ENCODE assay signal across 8 cellular contexts in genomic region chr2:88187038-88187676, GRCh38. TPM values are rescaled to one million over a fixed set of nuclear protein-coding genes. Genes with fewer than 3 reads are reported as not detected.
DNase-seq lines count a peak whose midpoint lies in the region; ATAC-seq, FAIRE-seq and TF ChIP-seq lines count a peak whose summit lies in the region.

No MANE protein-coding gene starts in this region.

- TF ChIP-seq CTCF in HFFc6 (IDR thresholded peaks at IDR 0.05) (peak; percentile 75), OCI-LY3 (IDR thresholded peaks at IDR 0.05; ENCODE audit: low read depth, low read length) (peak; percentile 85), MCF 10A (IDR thresholded peaks at IDR 0.05; ENCODE audit: unreplicated experiment) (peak; percentile 74), keratinocyte (optimal IDR thresholded peaks at IDR 0.05 in 1 of 3, IDR thresholded peaks at IDR 0.05 in 1 of 3, conservative IDR thresholded peaks at IDR 0.05 in 1 of 3; ENCODE audit: extremely low read depth in 1 of 3, insufficient read depth in 2 of 3, low read length in 3 of 3) (peak; percentile 85 to 95 (median 88))

- peak overlapping the region; percentile 35; the same call in 1 of the 2 replicates for H3K4me2 ChIP-seq in OCI-LY3 (ENCODE audit: low read length)
- H3K4me2 ChIP-seq in keratinocyte (ENCODE audit: control insufficient read depth, extremely low read depth, insufficient read depth, low read depth, low read length), result no peak overlapping the region

- DNase-seq in COLO668 (lab: John Stamatoyannopoulos, UW; ENCODE audit: unreplicated experiment) (peak; percentile 70), HFFc6 (peak; percentile 15), MCF 10A (ENCODE audit: unreplicated experiment) (peak; percentile 80), keratinocyte (ENCODE audit: low read depth, low spot score) (no peak), cortex of kidney (lab: John Stamatoyannopoulos, UW) (no peak)
- no peak for DNase-seq in stimulated activated effector memory CD8-positive, alpha-beta T cell treated with anti-CD3 and anti-CD28 coated beads, Interleukin-12 subunit alpha, Interleukin-12 subunit beta, amount 100 ng/mL, for 72 hours (ENCODE audit: low spot score in 2 of 2)

- H3K36me3 ChIP-seq in OCI-LY3 (replicated peaks; ENCODE audit: low read depth, low read length) (no peaks in the 10 kb centered on the region), keratinocyte (ENCODE audit: control insufficient read depth in 2 of 2, extremely low read depth in 1 of 2, insufficient read depth in 2 of 2, low read length in 2 of 2) (no peaks in the 10 kb centered on the region)

- BruUV-seq in MCF 10A (replicated peaks; lab: Mats Ljungman, UMichigan), result no TSS peak

- H3K27me3 Mint-ChIP-seq in HFFc6 (ENCODE audit: insufficient read depth), result peaks cover 9% of the 10 kb centered on the region
- no peaks in the 10 kb centered on the region for H3K27me3 Mint-ChIP-seq in MCF 10A (ENCODE audit: insufficient read depth, unreplicated experiment)

- H3K4me3 Mint-ChIP-seq in HFFc6 (no peak overlapping the region), MCF 10A (ENCODE audit: unreplicated experiment) (no peak overlapping the region)
- no peak overlapping the region for H3K4me3 Mint-ChIP-seq in stimulated activated effector memory CD8-positive, alpha-beta T cell treated with anti-CD3 and anti-CD28 coated beads, Interleukin-12 subunit alpha, Interleukin-12 subunit beta, amount 100 ng/mL, for 72 hours

- H3K9me1 ChIP-seq in keratinocyte (ENCODE audit: control insufficient read depth, extremely low read depth, insufficient read depth, low read length), result no peaks in the 10 kb centered on the region

- H4K20me1 ChIP-seq in OCI-LY3 (ENCODE audit: insufficient read depth, low read length) (no peaks in the 10 kb centered on the region), keratinocyte (ENCODE audit: control insufficient read depth, extremely low read depth, insufficient read depth, low read length) (no peaks in the 10 kb centered on the region)

- H3K27ac Mint-ChIP-seq in HFFc6 (no peak overlapping the region), MCF 10A (ENCODE audit: low read depth, unreplicated experiment) (no peak overlapping the region)
- no peak overlapping the region for H3K27ac Mint-ChIP-seq in stimulated activated effector memory CD8-positive, alpha-beta T cell treated with anti-CD3 and anti-CD28 coated beads, Interleukin-12 subunit alpha, Interleukin-12 subunit beta, amount 100 ng/mL, for 72 hours

- H3K4me3 ChIP-seq in OCI-LY3 (ENCODE audit: low read length) (no peak overlapping the region), keratinocyte (ENCODE audit: control insufficient read depth in 2 of 3, extremely low read depth in 1 of 3, insufficient read depth in 2 of 3, low read depth in 1 of 3, low read length in 3 of 3) (no peak overlapping the region)

- H3K79me2 ChIP-seq in OCI-LY3 (ENCODE audit: low read length) (no peaks in the 10 kb centered on the region), keratinocyte (ENCODE audit: control insufficient read depth, insufficient read depth, low read length) (no peaks in the 10 kb centered on the region)

- H3K4me1 ChIP-seq in OCI-LY3 (ENCODE audit: low read length), result peaks cover 7% of the 10 kb centered on the region; the same call in 1 of the 2 replicates
- no peaks in the 10 kb centered on the region for H3K4me1 ChIP-seq in keratinocyte (ENCODE audit: control insufficient read depth, extremely low read depth, insufficient read depth, low read length)

- H3K4me1 Mint-ChIP-seq in HFFc6 (ENCODE audit: low read depth) (no peaks in the 10 kb centered on the region), MCF 10A (ENCODE audit: insufficient read depth, unreplicated experiment) (peaks cover 8% of the 10 kb centered on the region)
- H3K4me1 Mint-ChIP-seq in stimulated activated effector memory CD8-positive, alpha-beta T cell treated with anti-CD3 and anti-CD28 coated beads, Interleukin-12 subunit alpha, Interleukin-12 subunit beta, amount 100 ng/mL, for 72 hours, result peaks cover 13% of the 10 kb centered on the region

- dilution Hi-C loops in keratinocyte (cut with MboI; ENCODE audit: extremely low pct_ligation_motif_present, low sequenced_read_pairs), result no loop called here

- CTCF ChIA-PET in MCF 10A (lab: Yijun Ruan, JAX), result interaction anchor here (0.6 to 8.2 kb wide), 13 partner anchors 9 to 405 kb away, joined by 3 to 104 read pairs (median 3); no protein-coding TSS in a partner anchor

- H3K9me3 ChIP-seq in OCI-LY3 (ENCODE audit: insufficient read depth, low read length), result no peaks in the 10 kb centered on the region
- no peaks in the 10 kb centered on the region for H3K9me3 ChIP-seq in keratinocyte (ENCODE audit: control insufficient read depth, low read depth, low read length)

- H3K9ac ChIP-seq in OCI-LY3 (ENCODE audit: low read length) (no peak overlapping the region), keratinocyte (ENCODE audit: control insufficient read depth, extremely low read depth, insufficient read depth, low read length) (no peak overlapping the region)

- H2AFZ ChIP-seq in OCI-LY3 (ENCODE audit: low read depth, low read length), result no peak overlapping the region
- H2AFZ ChIP-seq in keratinocyte (ENCODE audit: control insufficient read depth, low read length), result no peak overlapping the region

- H3K27me3 ChIP-seq in OCI-LY3 (ENCODE audit: low read depth, low read length), result 0 out of 2 replicates have a peak, but pooled peaks cover 4% of the 10 kb centered on the region
- no peaks in the 10 kb centered on the region for H3K27me3 ChIP-seq in keratinocyte (ENCODE audit: control insufficient read depth, extremely low read depth, insufficient read depth, low read length)

- FAIRE-seq in keratinocyte (lab: Jason Lieb, UNC), result no peak

- POLR2A ChIA-PET in MCF 10A (lab: Yijun Ruan, JAX), result no interaction called here

- peak; percentile 47 for ATAC-seq in stimulated activated effector memory CD8-positive, alpha-beta T cell treated with anti-CD3 and anti-CD28 coated beads, Interleukin-12 subunit alpha, Interleukin-12 subunit beta, amount 100 ng/mL, for 72 hours
- ATAC-seq in GM18498 (IDR thresholded peaks at IDR 0.05; ENCODE audit: unreplicated experiment), result no peak

- no peaks in the 10 kb centered on the region for H3K9me3 Mint-ChIP-seq in HFFc6
- H3K9me3 Mint-ChIP-seq in MCF 10A (ENCODE audit: unreplicated experiment), result no peaks in the 10 kb centered on the region
- H3K9me3 Mint-ChIP-seq in stimulated activated effector memory CD8-positive, alpha-beta T cell treated with anti-CD3 and anti-CD28 coated beads, Interleukin-12 subunit alpha, Interleukin-12 subunit beta, amount 100 ng/mL, for 72 hours, result peaks cover 2% of the 10 kb centered on the region

- H3K27ac ChIP-seq in OCI-LY3 (ENCODE audit: low read length), result no peak overlapping the region
- no peak overlapping the region for H3K27ac ChIP-seq in keratinocyte (ENCODE audit: control insufficient read depth, insufficient read depth, low read length)

- intact Hi-C loops in MCF 10A (cut with micrococcal nuclease), result loop anchor here (1.0 kb wide), 1 partner anchor 127 kb away; no protein-coding TSS in a partner anchor

- H3K36me3 Mint-ChIP-seq in HFFc6 (ENCODE audit: low read depth) (no peaks in the 10 kb centered on the region), MCF 10A (ENCODE audit: insufficient read depth, unreplicated experiment) (peaks cover 13% of the 10 kb centered on the region)
- H3K36me3 Mint-ChIP-seq in stimulated activated effector memory CD8-positive, alpha-beta T cell treated with anti-CD3 and anti-CD28 coated beads, Interleukin-12 subunit alpha, Interleukin-12 subunit beta, amount 100 ng/mL, for 72 hours, result no peaks in the 10 kb centered on the region

RNA-seq across cellular contexts. Expression of gene THNSL2, which starts 17.0 kb away (rescaled TPM):
- total RNA-seq in HFFc6 (2021; fragmentation: NEBNext Ultra II Directional; extraction: Animal tissue kit (Norgen Biotek cat#: 25700)), result not detected
- 14.9 and 19.0 TPM in 2 replicates for total RNA-seq in MCF 10A (2022)
- 2.7 to 4.0 TPM (median 3.9 TPM) in 3 replicates for polyA plus RNA-seq in keratinocyte
- polyA plus RNA-seq in keratinocyte (2011; ENCODE audit: low read depth), result 2.2 TPM
- 4.4 and 6.7 TPM in 2 replicates for polyA plus RNA-seq in keratinocyte (2011; cell fraction: cytosol; rRNA removed)
- 12.3 and 18.5 TPM in 2 replicates for polyA plus RNA-seq in keratinocyte (2011; cell fraction: nucleus; rRNA removed)
- 2.3 and 6.7 TPM in 2 replicates for polyA plus RNA-seq in keratinocyte (2012; ENCODE audit: low replicate concordance)
- 3.4 to 6.0 TPM (median 4.2 TPM) in 3 replicates for polyA minus RNA-seq in keratinocyte
- 4.2 TPM for polyA minus RNA-seq in keratinocyte (2011; cell fraction: cytosol; rRNA and poly(A)+ RNA removed)
- 4.6 and 5.0 TPM in 2 replicates for polyA minus RNA-seq in keratinocyte (2011; cell fraction: nucleus; rRNA and poly(A)+ RNA removed)

RNA-seq across cellular contexts. Expression of gene FABP1, which starts 59.3 kb away (rescaled TPM):
- not detected for total RNA-seq in HFFc6 (2021; fragmentation: NEBNext Ultra II Directional; extraction: Animal tissue kit (Norgen Biotek cat#: 25700))
- not detected in 2 replicates for total RNA-seq in MCF 10A (2022)
- not detected in 3 replicates for polyA plus RNA-seq in keratinocyte
- polyA plus RNA-seq in keratinocyte (2011; ENCODE audit: low read depth), result 1.0 TPM
- not detected in 2 replicates for polyA plus RNA-seq in keratinocyte (2011; cell fraction: cytosol; rRNA removed)
- polyA plus RNA-seq in keratinocyte (2011; cell fraction: nucleus; rRNA removed), result not detected in 2 replicates
- polyA plus RNA-seq in keratinocyte (2012; ENCODE audit: low replicate concordance), result not detected in 2 replicates
- not detected in 3 replicates for polyA minus RNA-seq in keratinocyte
- not detected for polyA minus RNA-seq in keratinocyte (2011; cell fraction: cytosol; rRNA and poly(A)+ RNA removed)
- polyA minus RNA-seq in keratinocyte (2011; cell fraction: nucleus; rRNA and poly(A)+ RNA removed), result not detected in 2 replicates

Comparison
In these comparisons a context has a peak if more than half of its experiments do, and no peak if none do; other contexts are left out.
1. DNase-seq: peak in COLO668 (single experiment), HFFc6 (single experiment) and MCF 10A (single experiment); none in keratinocyte (single experiment), stimulated activated effector memory CD8-positive, alpha-beta T cell treated with anti-CD3 and anti-CD28 coated beads, Interleukin-12 subunit alpha, Interleukin-12 subunit beta, amount 100 ng/mL, for 72 hours (0 of 2) and cortex of kidney (single experiment).
2. RNA of gene THNSL2, which starts 17.0 kb away (total RNA-seq): 14.9 to 19.0 TPM in MCF 10A; not detected in HFFc6; every median in the first group is over 10 times any median in the second.
3. Peak in every context shown above with its lines, with median percentiles within 50 percentile points of each other: CTCF ChIP-seq.